Comparison of ENCODE assay signal across 12 cellular contexts in genomic region chr17:64991726-64992125, GRCh38.
"Had no signal": no experiment of that assay in that cellular context is flagged by ENCODE, and none has a peak within 500 bp of the region (broad histone marks: within the 10 kb centered on the region; RNA-seq: fewer than 3 reads in every experiment).

No MANE protein-coding gene starts in this region.

- H3K36me3 ChIP-seq: left lung, transverse colon, vagina had no signal

- H3K27ac ChIP-seq: foreskin keratinocyte, left lung, transverse colon, vagina had no signal

- H3K4me3 ChIP-seq: left lung, transverse colon, vagina had no signal

- DNase-seq: activated CD4-positive, alpha-beta memory T cell treated with anti-CD3 and anti-CD28 coated beads for 36 hours; activated gamma-delta T cell; activated naive CD4-positive, alpha-beta T cell treated with anti-CD3 and anti-CD28 coated beads, Interleukin-2, amount 50 U/mL, for 16 hours; aorta; effector CD4-positive, alpha-beta T cell; left lung; naive thymus-derived CD8-positive, alpha-beta T cell; stimulated activated CD4-positive, alpha-beta T cell treated with anti-CD3 and anti-CD28 coated beads, Interleukin-4, amount 100 ng/mL, for 24 hours; stimulated activated naive CD8-positive, alpha-beta T cell treated with anti-CD3 and anti-CD28 coated beads, Interleukin-15, amount 100 ng/mL, for 72 hours; transverse colon had no signal

- H3K9me3 ChIP-seq: left lung, transverse colon, vagina had no signal

- H3K27me3 ChIP-seq: foreskin keratinocyte, left lung, transverse colon, vagina had no signal

- ATAC-seq: naive thymus-derived CD8-positive, alpha-beta T cell had no signal
